ENCODE assay signal across 16 cellular contexts in genomic region chr15:87623832-87624231, GRCh38.
DNase-seq lines count a peak whose midpoint lies in the region; ATAC-seq and TF ChIP-seq lines count a peak whose summit lies in the region.
"Had no signal": no experiment of that assay in that cellular context is flagged by ENCODE, and none has a peak within 500 bp of the region (broad histone marks: within the 10 kb centered on the region; RNA-seq: fewer than 3 reads in every experiment).

No MANE protein-coding gene starts in this region.

- no peaks in the 10 kb centered on the region for H3K27me3 ChIP-seq in kidney epithelial cell (ENCODE audit: control insufficient read depth, insufficient read depth, low read length)
- no peaks in the 10 kb centered on the region for H3K27me3 ChIP-seq in heart left ventricle
- H3K27me3 ChIP-seq: upper lobe of right lung had no signal

- peaks cover 0 to 7% (median 0%) of the 10 kb centered on the region in 12 donors for H3K9me3 ChIP-seq in heart left ventricle
- H3K9me3 ChIP-seq: upper lobe of right lung had no signal

- H3K36me3 ChIP-seq in kidney epithelial cell (ENCODE audit: control insufficient read depth, insufficient read depth, low read length), result no peaks in the 10 kb centered on the region
- H3K36me3 ChIP-seq in heart left ventricle, result no peaks in the 10 kb centered on the region
- H3K36me3 ChIP-seq: upper lobe of right lung had no signal

- in situ Hi-C loops in SK-MEL-5 (cut with HindIII; ENCODE audit: low pct_unique_long_range_greater_than_20kb, low sequenced_read_pairs), result no loop called here

- no peak for TF ChIP-seq POLR2A in heart left ventricle (IDR thresholded peaks at IDR 0.05)

- DNase-seq in NCI-H748 (lab: John Stamatoyannopoulos, UW; ENCODE audit: unreplicated experiment) (peak; percentile 28), NCI-H748 treated with DMSO at 0.1 percent for 48 hours (lab: John Stamatoyannopoulos, UW) (no peak), HUDEP-2 (lab: John Stamatoyannopoulos, UW; ENCODE audit: unreplicated experiment in 76 of 76) (peak in 39 of 76 experiments; percentile 3 to 82 (median 42)), SK-MEL-5 (ENCODE audit: low read depth, low spot score) (peak; percentile 67), kidney epithelial cell (ENCODE audit: low read depth) (no peak), heart left ventricle (no peak)
- DNase-seq: ACHN; effector memory CD8-positive, alpha-beta T cell; head of caudate nucleus; NCI-H2171; Right ventricle myocardium superior; upper lobe of right lung had no signal

- WGBS in heart left ventricle, 4 donors, result 34 to 57% (median 47%) methylated on average over 6 of the region's 6 CpGs

- H3K4me3 ChIP-seq in kidney epithelial cell (ENCODE audit: low read depth, low read length) (no peak overlapping the region), heart left ventricle (no peak overlapping the region)
- H3K4me3 ChIP-seq: lung, upper lobe of right lung had no signal

- no peak overlapping the region for H3K27ac ChIP-seq in heart left ventricle
- H3K27ac ChIP-seq: KMS-11, upper lobe of right lung had no signal

- TF ChIP-seq CTCF in kidney epithelial cell (IDR thresholded peaks at IDR 0.05; ENCODE audit: insufficient read depth, low read length, poor library complexity, severe bottlenecking) (peak; percentile 18), heart left ventricle (IDR thresholded peaks at IDR 0.05) (no peak)

- ATAC-seq in HG03280 (IDR thresholded peaks at IDR 0.05; ENCODE audit: unreplicated experiment) (no peak), heart left ventricle (no peak), GM18502 (IDR thresholded peaks at IDR 0.05; ENCODE audit: poor library complexity, unreplicated experiment) (no peak)
- ATAC-seq: effector memory CD8-positive, alpha-beta T cell; upper lobe of right lung had no signal

- intact Hi-C loops in heart left ventricle (cut with DNase I), result no loop called here

- peaks cover 0 to 14% (median 4%) of the 10 kb centered on the region in 12 donors for H3K4me1 ChIP-seq in heart left ventricle
- H3K4me1 ChIP-seq: upper lobe of right lung had no signal

Comparison
In these comparisons a context has a peak if more than half of its experiments do, and no peak if none do; other contexts are left out.
1. DNase-seq: peak in NCI-H748 (single experiment), HUDEP-2 (39 of 76) and SK-MEL-5 (single experiment); none in NCI-H748 treated with DMSO at 0.1 percent for 48 hours (single experiment), kidney epithelial cell (single experiment) and heart left ventricle (0 of 5).